In genomic region chr4:8132400-8132799, GRCh38 we compare ENCODE assay signal across 29 cellular contexts.
"Had no signal": no experiment of that assay in that cellular context is flagged by ENCODE, and none has a peak within 500 bp of the region (broad histone marks: within the 10 kb centered on the region; RNA-seq: fewer than 3 reads in every experiment).

No MANE protein-coding gene starts in this region.

- H3K4me3 ChIP-seq: SJSA1 had no signal

- DNase-seq: activated CD4-positive, alpha-beta T cell treated with anti-CD3 and anti-CD28 coated beads, Interleukin-2, amount 10 ng/mL, durations not matched to agents 24 days and 14 days; activated CD4-positive, alpha-beta T cell treated with anti-CD3 and anti-CD28 coated beads, Interleukin-2, amount 50 U/mL, for 4 hours; activated CD8-positive, alpha-beta T cell treated with anti-CD3 and anti-CD28 coated beads for 36 hours; activated effector memory CD4-positive, alpha-beta T cell treated with anti-CD3 and anti-CD28 coated beads, Interleukin-2, amount 50 U/mL, for 16 hours; activated naive CD4-positive, alpha-beta T cell; activated naive CD4-positive, alpha-beta T cell treated with anti-CD3 and anti-CD28 coated beads, Interleukin-2, amount 50 U/mL, for 16 hours; activated naive CD8-positive, alpha-beta T cell treated with anti-CD3 and anti-CD28 coated beads for 36 hours; activated T-cell treated with anti-CD3 and anti-CD28 coated beads, Interleukin-2, amount 50 U/mL, for 1 hour; activated T-cell treated with anti-CD3 and anti-CD28 coated beads, Interleukin-2, amount 50 U/mL, for 72 hours; amniotic stem cell; aorta; brain microvascular endothelial cell; central memory CD4-positive, alpha-beta T cell; Karpas-422; NCI-H1105; NCI-H1417 treated with DMSO at 0.1 percent for 48 hours; NCI-H187 treated with DMSO at 0.1 percent for 48 hours; NCI-H2081; NCI-H2171 treated with DMSO at 0.1 percent for 48 hours; NCI-H2227 treated with DMSO at 0.1 percent for 48 hours; NCI-H446 treated with DMSO at 0.1 percent for 48 hours; NCI-H524 treated with DMSO at 0.1 percent for 48 hours; RPMI8226; SHP77 treated with DMSO at 0.1 percent for 48 hours; SK-N-SH had no signal

- H3K4me1 ChIP-seq: SJSA1 had no signal

- H3K9me3 ChIP-seq: SJSA1, SK-N-SH had no signal

- H3K36me3 ChIP-seq: brain microvascular endothelial cell, SJSA1 had no signal

- FAIRE-seq: TTC549 had no signal

- H3K9ac ChIP-seq: SK-N-SH had no signal

- H3K4me2 ChIP-seq: SK-N-SH had no signal

- H3K27ac ChIP-seq: brain microvascular endothelial cell, SJSA1 had no signal

- ATAC-seq: activated CD8-positive, alpha-beta T cell treated with anti-CD3 and anti-CD28 coated beads for 36 hours; activated T-cell treated with anti-CD3 and anti-CD28 coated beads, Interleukin-2, amount 50 U/mL, for 72 hours; activated T-helper 17 cell treated with anti-CD3 and anti-CD28 coated beads, Interleukin-2, amount 50 U/mL, for 72 hours; Panc1 had no signal
